In genomic region chr15:49622561-49622960, GRCh38 we compare ENCODE assay signal across 10 cellular contexts. TPM values are rescaled to one million over a fixed set of nuclear protein-coding genes. Genes with fewer than 3 reads are reported as not detected.
A peak's percentile ranks its signal among the peaks of the same experiment; 100 is the strongest.
DNase-seq lines count a peak whose midpoint lies in the region; ATAC-seq and TF ChIP-seq lines count a peak whose summit lies in the region.
"Had no signal": no experiment of that assay in that cellular context is flagged by ENCODE, and none has a peak within 500 bp of the region (broad histone marks: within the 10 kb centered on the region; RNA-seq: fewer than 3 reads in every experiment).

No MANE protein-coding gene starts in this region.

- TF ChIP-seq CTCF in retinal pigment epithelial cell (conservative IDR thresholded peaks at IDR 0.05; ENCODE audit: low read depth, low read length), result peak; percentile 20

- no peak overlapping the region for H3K27ac Mint-ChIP-seq in activated CD4-positive, alpha-beta T cell treated with anti-CD3 and anti-CD28 coated beads for 36 hours

- no peaks in the 10 kb centered on the region for H3K9me3 ChIP-seq in HAP-1

- H3K4me1 ChIP-seq in HAP-1, result peaks cover 20% of the 10 kb centered on the region

- no peaks in the 10 kb centered on the region for H3K27me3 Mint-ChIP-seq in activated CD4-positive, alpha-beta T cell treated with anti-CD3 and anti-CD28 coated beads for 36 hours

- no peak for ATAC-seq in GM19467 (IDR thresholded peaks at IDR 0.05; ENCODE audit: unreplicated experiment)
- no peak for ATAC-seq in GM19023 (IDR thresholded peaks at IDR 0.05; ENCODE audit: unreplicated experiment)
- ATAC-seq in activated CD4-positive, alpha-beta T cell treated with anti-CD3 and anti-CD28 coated beads for 36 hours, result no peak

- intact Hi-C loops in activated CD4-positive, alpha-beta T cell treated with anti-CD3 and anti-CD28 coated beads for 36 hours (cut with DNase I, micrococcal nuclease), result loop anchor here (5.0 to 10.0 kb wide), 6 partner anchors 450 to 1288 kb away; partner anchors contain the start of genes GALK2 (in 2 of the 2), AP4E1 (in 1 of the 2), DUT (in 1 of the 2) and EID1 (in 1 of the 2)

- H3K4me3 Mint-ChIP-seq in activated CD4-positive, alpha-beta T cell treated with anti-CD3 and anti-CD28 coated beads for 36 hours, result no peak overlapping the region

- no peaks in the 10 kb centered on the region for H3K27me3 ChIP-seq in HAP-1 (ENCODE audit: low read depth)
- H3K27me3 ChIP-seq: esophagus squamous epithelium had no signal

- H3K36me3 Mint-ChIP-seq in activated CD4-positive, alpha-beta T cell treated with anti-CD3 and anti-CD28 coated beads for 36 hours (ENCODE audit: low read depth), result peaks cover 28% of the 10 kb centered on the region

- DNase-seq in HAP-1 (ENCODE audit: low spot score in 2 of 2) (no peak), RPMI8226 (peak; percentile 24), fibroblast of gingiva (ENCODE audit: low read depth) (peak; percentile 52), retinal pigment epithelial cell (ENCODE audit: low read depth) (no peak)
- no peak for DNase-seq in activated CD4-positive, alpha-beta T cell treated with anti-CD3 and anti-CD28 coated beads for 36 hours
- DNase-seq: esophagus squamous epithelium, NCI-H2081 treated with DMSO at 0.1 percent for 48 hours, T-helper 9 cell had no signal

- peaks cover 6% of the 10 kb centered on the region for H3K9me3 Mint-ChIP-seq in activated CD4-positive, alpha-beta T cell treated with anti-CD3 and anti-CD28 coated beads for 36 hours (ENCODE audit: low read depth)

- CTCF ChIA-PET in activated CD4-positive, alpha-beta T cell treated with anti-CD3 and anti-CD28 coated beads for 36 hours (lab: Charles Lee), result interaction anchor here (0.8 kb wide), 1 partner anchor 9 kb away, joined by 4 read pairs; no protein-coding TSS in a partner anchor

- H3K4me1 Mint-ChIP-seq in activated CD4-positive, alpha-beta T cell treated with anti-CD3 and anti-CD28 coated beads for 36 hours, result peaks cover 36% of the 10 kb centered on the region

- POLR2A ChIA-PET in activated CD4-positive, alpha-beta T cell treated with anti-CD3 and anti-CD28 coated beads for 36 hours (lab: Charles Lee), result no interaction called here

- H3K36me3 ChIP-seq in HAP-1 (replicated peaks), result peaks cover 16% of the 10 kb centered on the region; the same call in 1 of the 2 replicates

- in situ Hi-C loops in HAP-1 (cut with MboI; ENCODE audit: low sequenced_read_pairs), result no loop called here

- H3K4me3 ChIP-seq in HAP-1 (peak overlapping the region; percentile 69; the same call in 1 of the 2 replicates), retinal pigment epithelial cell (ENCODE audit: low read length) (no peak overlapping the region)

RNA-seq across cellular contexts. Expression of gene DTWD1, which starts 1.7 kb away (rescaled TPM):
- total RNA-seq in activated CD4-positive, alpha-beta T cell treated with anti-CD3 and anti-CD28 coated beads for 36 hours, result 10 to 100 TPM; 20.4 to 22.4 TPM

RNA-seq across cellular contexts. Expression of gene FAM227B, which starts 1.9 kb away (rescaled TPM):
- 1 to 10 TPM; 2.7 to 4.4 TPM for total RNA-seq in activated CD4-positive, alpha-beta T cell treated with anti-CD3 and anti-CD28 coated beads for 36 hours

Comparison
In these comparisons a context has a peak if more than half of its experiments do, and no peak if none do; other contexts are left out.
1. DNase-seq: peak in RPMI8226 (single experiment) and fibroblast of gingiva (single experiment); none in HAP-1 (0 of 2), retinal pigment epithelial cell (single experiment) and activated CD4-positive, alpha-beta T cell treated with anti-CD3 and anti-CD28 coated beads for 36 hours (single experiment).